Comparison of ENCODE assay signal across 1 cellular context in genomic region chr1:62111084-62111483, GRCh38.
TF ChIP-seq lines count a peak whose summit lies in the region.

No MANE protein-coding gene starts in this region.

TF ChIP-seq in H1, 55 proteins besides CTCF, POLR2A, EP300 and RAD21 (continued from another document):
- TF ChIP-seq CHD7 (IDR thresholded peaks at IDR 0.05; ENCODE audit: insufficient replicate concordance, low read length): no peak
- no peak for TF ChIP-seq SP1 (IDR thresholded peaks at IDR 0.05; ENCODE audit: low read depth, low read length)
- TF ChIP-seq YY1 (IDR thresholded peaks at IDR 0.05; ENCODE audit: low read depth, low read length): no peak
- no peak for TF ChIP-seq SP4 (IDR thresholded peaks at IDR 0.05; ENCODE audit: low read length)
- TF ChIP-seq NRF1 (IDR thresholded peaks at IDR 0.05; ENCODE audit: low read depth, low read length): no peak
- TF ChIP-seq ZNF274 (IDR thresholded peaks at IDR 0.05; ENCODE audit: borderline replicate concordance, extremely low read depth, low read length): no peak
